In genomic region chr11:117232022-117232878, GRCh38 we compare ENCODE assay signal across 1 cellular context.
TF ChIP-seq lines count a peak whose summit lies in the region.

Gene PCSK7, minus strand, starts transcription at chr11:117232073. Its CDS starts 2,229 bp downstream, at chr11:117229844.
Gene RNF214, plus strand, starts transcription at chr11:117232671. Its CDS starts 1,602 bp downstream, at chr11:117234273.

TF ChIP-seq in HEK293, 187 proteins besides CTCF, POLR2A, EP300 and RAD21 (continued from another document):
- TF ChIP-seq PRDM10 (tag by site-specific recombination; IDR thresholded peaks at IDR 0.05) = peak; percentile 94
- no peak for TF ChIP-seq ZNF518A (tag by site-specific recombination; conservative IDR thresholded peaks at IDR 0.05; ENCODE audit: low read depth)
- TF ChIP-seq ZNF274 (IDR thresholded peaks at IDR 0.05; ENCODE audit: low read length) = no peak
- no peak for TF ChIP-seq ZNF274 (tag by site-specific recombination; IDR thresholded peaks at IDR 0.05; ENCODE audit: borderline replicate concordance)
- TF ChIP-seq KLF17 (tag by site-specific recombination; IDR thresholded peaks at IDR 0.05) = 0 out of 2 replicates have a peak, but pooled peaks have one; percentile 38
- no peak for TF ChIP-seq ZNF707 (tag by site-specific recombination; IDR thresholded peaks at IDR 0.05)
- 0 out of 2 replicates have a peak, but pooled peaks have one; percentile 18 for TF ChIP-seq ZNF629 (tag by site-specific recombination; IDR thresholded peaks at IDR 0.05)
- no peak for TF ChIP-seq ZNF148 (tag by site-specific recombination; IDR thresholded peaks at IDR 0.05; ENCODE audit: borderline replicate concordance)
- no peak for TF ChIP-seq OVOL3 (tag by site-specific recombination; IDR thresholded peaks at IDR 0.05)
- no peak for TF ChIP-seq ZNF664 (tag by site-specific recombination; IDR thresholded peaks at IDR 0.05)
- no peak for TF ChIP-seq ZNF433 (tag by site-specific recombination; IDR thresholded peaks at IDR 0.05; ENCODE audit: low read depth)
- TF ChIP-seq ZNF473 (tag by site-specific recombination; IDR thresholded peaks at IDR 0.05) = no peak
- TF ChIP-seq ZBTB11 (tag by site-specific recombination; conservative IDR thresholded peaks at IDR 0.05; ENCODE audit: low read depth) = peak; percentile 70
